33 cellular contexts compared by ENCODE assay signal in the genomic region with DNA sequence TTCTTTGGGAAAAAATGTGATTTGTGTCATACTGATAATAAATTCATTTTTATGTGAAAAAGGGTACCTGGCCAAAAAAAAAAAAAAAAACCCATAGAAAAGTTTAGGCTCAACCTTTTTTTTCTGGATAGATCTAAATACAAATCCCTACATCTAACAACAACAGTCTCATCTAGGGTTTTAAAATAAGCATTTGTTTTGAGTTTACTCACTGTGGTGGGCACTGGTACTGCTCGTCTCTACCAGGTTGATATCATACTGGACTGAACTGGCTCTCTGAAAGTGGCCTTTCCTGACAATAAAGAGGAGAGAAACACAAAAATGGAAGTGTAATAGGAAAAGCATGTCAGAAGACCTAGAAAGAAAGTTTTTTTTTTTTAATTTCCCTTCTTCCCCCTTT. TPM values are rescaled to one million over a fixed set of nuclear protein-coding genes. Genes with fewer than 3 reads are reported as not detected.
"Had no signal": no experiment of that assay in that cellular context is flagged by ENCODE, and none has a peak within 500 bp of the region (broad histone marks: within the 10 kb centered on the region; RNA-seq: fewer than 3 reads in every experiment).

No MANE protein-coding gene starts in this region.

- H3K4me3 ChIP-seq: dorsolateral prefrontal cortex, esophagus muscularis mucosa, gastroesophageal sphincter, heart left ventricle, hepatocyte, mucosa of descending colon, neural progenitor cell, prostate gland, right atrium auricular region, testis, tibial artery, upper lobe of left lung had no signal

- ATAC-seq: foreskin keratinocyte; gastroesophageal sphincter; heart left ventricle; left lobe of liver; mucosa of descending colon; natural killer cell treated with Interleukin-12 subunit alpha and Interleukin-12 subunit beta and Interleukin-15 and Interleukin-18, amount 100 ng/mL, for 72 hours; sciatic nerve; stimulated activated memory B cell treated with anti-CD40 and anti-IgM and Interleukin-4, amounts not matched to agents 10 μg/mL and 1 μg/mL and 100 μg/mL, for 72 hours; stimulated activated naive CD8-positive, alpha-beta T cell treated with anti-CD3 and anti-CD28 coated beads, Interleukin-15, Interleukin-2, amounts not matched to agents 100 U/mL and 50 U/mL, for 24 hours had no signal

- H3K27me3 ChIP-seq: foreskin keratinocyte, hepatocyte, neural progenitor cell, right atrium auricular region, testis, upper lobe of left lung had no signal

- H3K36me3 ChIP-seq: esophagus muscularis mucosa, gastroesophageal sphincter, heart left ventricle, neural progenitor cell, prostate gland, right atrium auricular region, tibial artery, upper lobe of left lung had no signal

- H2AFZ ChIP-seq: hepatocyte, neural progenitor cell, parathyroid adenoma had no signal

- H3K9me3 ChIP-seq: esophagus muscularis mucosa, gastroesophageal sphincter, heart left ventricle, mucosa of descending colon, prostate gland, right atrium auricular region, testis, tibial artery, upper lobe of left lung had no signal

- H3K4me1 ChIP-seq: esophagus muscularis mucosa, foreskin keratinocyte, gastroesophageal sphincter, heart left ventricle, neural progenitor cell, parathyroid adenoma, prostate gland, right atrium auricular region, testis, tibial artery, upper lobe of left lung had no signal

- DNase-seq: dorsolateral prefrontal cortex; effector CD8-positive, alpha-beta T cell; foreskin keratinocyte; heart left ventricle; kidney; mesenchymal stem cell; mucosa of descending colon; naive B cell; stimulated activated CD4-positive, alpha-beta T cell treated with anti-CD3 and anti-CD28 coated beads, Interleukin-4, amount 100 ng/mL, for 4 hours; stimulated activated naive CD8-positive, alpha-beta T cell treated with anti-CD3 and anti-CD28 coated beads, Interleukin-15, Interleukin-2, amounts not matched to agents 100 U/mL and 50 U/mL, for 24 hours; substantia nigra; testis; tibial artery; upper lobe of left lung had no signal

- H3K79me2 ChIP-seq: hepatocyte, parathyroid adenoma had no signal

- H3K4me2 ChIP-seq: hepatocyte, neural progenitor cell had no signal

- FAIRE-seq: colon, endothelial cell of umbilical vein, kidney, urothelium cell line had no signal

- H3K9ac ChIP-seq: neural progenitor cell, parathyroid adenoma had no signal

- H3K27ac ChIP-seq: dorsolateral prefrontal cortex, esophagus muscularis mucosa, foreskin keratinocyte, gastroesophageal sphincter, heart left ventricle, hepatocyte, neural progenitor cell, parathyroid adenoma, prostate gland, right atrium auricular region, testis, tibial artery, upper lobe of left lung had no signal

RNA-seq across cellular contexts. Expression of gene NRG4, which starts 56.5 kb away (rescaled TPM):
- total RNA-seq: endothelial cell of umbilical vein, epithelial cell of proximal tubule, esophagus muscularis mucosa, fibroblast of lung, foreskin keratinocyte, lung microvascular endothelial cell, osteoblast, skeletal muscle tissue had no signal
- polyA plus RNA-seq: endothelial cell of umbilical vein, heart left ventricle had no signal
